In the genomic region with DNA sequence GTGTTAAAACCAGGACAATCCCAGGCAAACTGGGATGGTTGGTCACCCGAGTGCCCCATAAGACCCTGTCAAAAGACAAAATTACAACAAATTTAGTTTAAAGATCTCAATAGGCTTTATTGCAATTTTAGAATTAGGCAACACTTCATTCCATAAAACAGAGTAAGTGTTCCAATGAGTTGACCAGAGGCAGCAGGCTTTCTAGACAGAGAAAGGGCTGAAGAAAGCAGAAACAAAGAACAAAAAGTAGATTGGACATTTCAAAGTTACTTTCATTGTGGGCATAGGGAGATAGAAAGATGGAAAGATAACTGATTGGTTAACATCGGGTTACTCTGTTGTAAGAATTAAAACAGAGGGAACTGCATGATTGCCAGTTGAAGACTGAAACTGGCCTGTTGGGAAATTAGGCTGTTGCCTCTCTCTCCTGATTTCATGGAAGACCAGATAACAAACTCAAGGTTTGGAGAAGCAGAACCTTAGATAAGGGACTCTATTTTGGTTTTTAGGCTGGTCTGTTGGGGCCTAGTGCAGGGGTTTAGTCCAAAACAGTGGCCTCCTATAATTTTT, we compare ENCODE assay signal across 14 cellular contexts. TPM values are rescaled to one million over a fixed set of nuclear protein-coding genes. Genes with fewer than 3 reads are reported as not detected.
DNase-seq lines count a peak whose midpoint lies in the region; ATAC-seq and TF ChIP-seq lines count a peak whose summit lies in the region.
"Had no signal": no experiment of that assay in that cellular context is flagged by ENCODE, and none has a peak within 500 bp of the region (broad histone marks: within the 10 kb centered on the region; RNA-seq: fewer than 3 reads in every experiment).

No MANE protein-coding gene starts in this region.

- no peaks in the 10 kb centered on the region for H3K36me3 ChIP-seq in hepatocyte (replicated peaks; ENCODE audit: insufficient read depth, low read depth)

- H3K27ac Mint-ChIP-seq in stimulated activated naive B cell treated with anti-CD40 and anti-IgM and Interleukin-4, amounts not matched to agents 10 μg/mL and 1 μg/mL and 100 μg/mL, for 72 hours: peak overlapping the region; percentile 93

- no peak overlapping the region for H2AFZ ChIP-seq in hepatocyte

- peaks cover 64 to 88% of the 10 kb centered on the region in 2 donors for H3K4me1 Mint-ChIP-seq in stimulated activated naive B cell treated with anti-CD40 and anti-IgM and Interleukin-4, amounts not matched to agents 10 μg/mL and 1 μg/mL and 100 μg/mL, for 72 hours

- H3K79me2 ChIP-seq in hepatocyte: no peaks in the 10 kb centered on the region

- no peak for ATAC-seq in stimulated activated naive B cell treated with anti-CD40 and anti-IgM and Interleukin-4, amounts not matched to agents 10 μg/mL and 1 μg/mL and 100 μg/mL, for 72 hours (replicated peaks)
- ATAC-seq in GM18867 (IDR thresholded peaks at IDR 0.05; ENCODE audit: unreplicated experiment): no peak

- H4K20me1 ChIP-seq in hepatocyte (ENCODE audit: insufficient read depth, poor library complexity, severe bottlenecking): no peaks in the 10 kb centered on the region

- H3K9me2 ChIP-seq in hepatocyte (replicated peaks; ENCODE audit: insufficient read depth): no peaks in the 10 kb centered on the region

- no peaks in the 10 kb centered on the region for H3K4me1 ChIP-seq in hepatocyte (ENCODE audit: insufficient read depth)

- H3K36me3 Mint-ChIP-seq in stimulated activated naive B cell treated with anti-CD40 and anti-IgM and Interleukin-4, amounts not matched to agents 10 μg/mL and 1 μg/mL and 100 μg/mL, for 72 hours: peaks cover 32 to 57% of the 10 kb centered on the region in 2 donors

- H3K4me3 ChIP-seq in hepatocyte: no peak overlapping the region

- H3K27me3 ChIP-seq in hepatocyte: no peaks in the 10 kb centered on the region

- WGBS in hepatocyte (ENCODE audit: low lambda C conversion rate, missing lambda C conversion rate): 77% methylated on average over 2 of the region's 2 CpGs

- H3K27me3 Mint-ChIP-seq in stimulated activated naive B cell treated with anti-CD40 and anti-IgM and Interleukin-4, amounts not matched to agents 10 μg/mL and 1 μg/mL and 100 μg/mL, for 72 hours: no peaks in the 10 kb centered on the region

- H3K4me2 ChIP-seq in hepatocyte: no peak overlapping the region

- peak overlapping the region; percentile 9 for H3K27ac ChIP-seq in hepatocyte
- H3K27ac ChIP-seq: 22Rv1 had no signal

- no peaks in the 10 kb centered on the region for H3K9me3 ChIP-seq in hepatocyte (ENCODE audit: low read depth)

- no peak for TF ChIP-seq CTCF in hepatocyte (IDR thresholded peaks at IDR 0.05; ENCODE audit: poor library complexity)

- peaks cover 7 to 17% of the 10 kb centered on the region in 2 donors for H3K9me3 Mint-ChIP-seq in stimulated activated naive B cell treated with anti-CD40 and anti-IgM and Interleukin-4, amounts not matched to agents 10 μg/mL and 1 μg/mL and 100 μg/mL, for 72 hours

- H3K4me3 Mint-ChIP-seq in stimulated activated naive B cell treated with anti-CD40 and anti-IgM and Interleukin-4, amounts not matched to agents 10 μg/mL and 1 μg/mL and 100 μg/mL, for 72 hours: peak overlapping the region; percentile 54 to 56

- DNase-seq in NOMO-1 (lab: John Stamatoyannopoulos, UW; ENCODE audit: unreplicated experiment in 2 of 2): peak; percentile 17 to 66
- DNase-seq in NOMO-1 treated with dmso at 0.1 percent for 144 hours (lab: John Stamatoyannopoulos, UW; ENCODE audit: unreplicated experiment): no peak
- peak; percentile 78 for DNase-seq in SKM-1 treated with dmso at 0.1 percent for 144 hours (lab: John Stamatoyannopoulos, UW; ENCODE audit: unreplicated experiment)
- no peak for DNase-seq in hepatocyte (ENCODE audit: low spot score)
- no peak for DNase-seq in stimulated activated naive B cell treated with anti-CD40 and anti-IgM and Interleukin-4, amounts not matched to agents 10 μg/mL and 1 μg/mL and 100 μg/mL, for 72 hours
- DNase-seq in NCI-H1092 treated with DMSO at 0.1 percent for 48 hours (lab: John Stamatoyannopoulos, UW): no peak
- no peak for DNase-seq in stimulated activated naive CD4-positive, alpha-beta T cell (lab: John Stamatoyannopoulos, UW)
- DNase-seq: activated CD4-positive, CD25-positive, alpha-beta regulatory T cell; activated gamma-delta T cell treated with Interleukin-2 at 50 U/mL for 16 hours; Karpas-422; NCI-H2171; RPMI8226 had no signal

RNA-seq across cellular contexts. Expression of gene ENTPD1, which starts 36.3 kb away (rescaled TPM):
- total RNA-seq in hepatocyte: 6.2 and 8.9 TPM in 2 replicates
- polyA plus RNA-seq in hepatocyte: 1.5 and 4.1 TPM in 2 replicates

Comparison
In these comparisons a context has a peak if more than half of its experiments do, and no peak if none do; other contexts are left out.
1. DNase-seq: peak in NOMO-1 (2 of 2) and SKM-1 treated with dmso at 0.1 percent for 144 hours (single experiment); none in NOMO-1 treated with dmso at 0.1 percent for 144 hours (single experiment), hepatocyte (single experiment), stimulated activated naive B cell treated with anti-CD40 and anti-IgM and Interleukin-4, amounts not matched to agents 10 μg/mL and 1 μg/mL and 100 μg/mL, for 72 hours (single experiment), NCI-H1092 treated with DMSO at 0.1 percent for 48 hours (single experiment) and stimulated activated naive CD4-positive, alpha-beta T cell (0 of 6).